Comparison of ENCODE assay signal across 15 cellular contexts in the genomic region with DNA sequence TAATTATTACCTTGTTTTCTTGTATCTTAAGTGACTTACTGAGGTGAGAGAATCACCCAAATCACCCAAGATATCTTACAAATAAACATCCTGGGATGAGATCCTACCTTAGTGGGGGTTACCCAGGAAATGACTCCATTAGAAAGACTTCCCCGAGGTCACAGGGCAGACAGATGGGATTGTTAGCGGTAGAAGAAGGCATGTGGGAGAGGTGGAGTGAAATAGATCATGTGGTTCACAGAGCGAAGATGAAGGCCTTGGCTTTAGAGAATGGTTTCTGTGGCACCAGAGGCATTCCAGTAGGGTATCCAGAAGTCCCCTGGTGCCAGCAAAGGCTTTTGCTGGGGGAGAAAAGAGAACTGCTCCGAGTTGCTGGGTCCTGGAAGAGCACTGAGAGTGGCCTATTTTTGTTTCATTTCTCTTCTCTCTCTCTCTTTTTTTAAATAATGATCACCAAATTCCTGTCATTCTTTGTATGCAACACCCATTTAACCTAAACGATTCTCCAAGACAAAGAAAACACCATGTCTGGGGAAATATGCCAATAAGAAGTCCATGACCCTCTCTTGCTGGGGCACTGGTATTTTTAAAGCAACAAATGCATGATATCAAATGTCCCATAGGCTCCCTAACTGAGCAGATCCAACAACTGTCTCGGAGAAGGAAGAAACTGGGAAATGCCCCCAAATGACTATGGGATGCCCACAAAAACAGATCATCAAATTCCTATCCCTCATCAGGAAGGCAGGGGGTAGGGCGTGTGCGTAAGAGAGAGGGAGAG.
DNase-seq lines count a peak whose midpoint lies in the region; ATAC-seq, FAIRE-seq and TF ChIP-seq lines count a peak whose summit lies in the region.
"Had no signal": no experiment of that assay in that cellular context is flagged by ENCODE, and none has a peak within 500 bp of the region (broad histone marks: within the 10 kb centered on the region; RNA-seq: fewer than 3 reads in every experiment).

No MANE protein-coding gene starts in this region.

- intact Hi-C loops in mammary epithelial cell (cut with micrococcal nuclease): no loop called here

- no peak for TF ChIP-seq POLR2A in GM12891 (IDR thresholded peaks at IDR 0.05; ENCODE audit: low read depth, low read length)

- H3K4me3 ChIP-seq in AG04449 (ENCODE audit: low read depth, low read length) (no peak overlapping the region), mammary epithelial cell (replicated peaks in 1 of 3; ENCODE audit: insufficient read depth in 1 of 3, low read depth in 2 of 3, low read length in 3 of 3) (no peak overlapping the region)
- H3K4me3 ChIP-seq: colonic mucosa, PC-9 had no signal

- H3K9ac ChIP-seq in mammary epithelial cell (ENCODE audit: insufficient read depth, low read length): no peak overlapping the region

- H3K36me3 ChIP-seq in mammary epithelial cell (ENCODE audit: insufficient read depth, low read length): no peaks in the 10 kb centered on the region
- H3K36me3 ChIP-seq: colonic mucosa had no signal

- BruUV-seq in mammary epithelial cell (replicated peaks; lab: Mats Ljungman, UMichigan): no TSS peak

- no peaks in the 10 kb centered on the region for H3K79me2 ChIP-seq in mammary epithelial cell (ENCODE audit: insufficient read depth, low read length)

- WGBS in mammary epithelial cell (ENCODE audit: low coverage, missing lambda C conversion rate): 80% methylated on average over 7 of the region's 8 CpGs

- H2AFZ ChIP-seq in mammary epithelial cell (ENCODE audit: low read depth, low read length): peak overlapping the region; percentile 36
- H2AFZ ChIP-seq: PC-9 had no signal

- H3K4me2 ChIP-seq in mammary epithelial cell (ENCODE audit: insufficient read depth, low read depth, low read length): no peak overlapping the region
- H3K4me2 ChIP-seq: PC-9 had no signal

- DNase-seq in AG04449 (ENCODE audit: low read depth, low spot score) (peak; percentile 76), HS-5 (ENCODE audit: low read depth) (peak; percentile 73), mammary epithelial cell (peak; percentile 25), kidney tubule cell (ENCODE audit: low spot score) (peak; percentile 89), hippocampal formation (lab: John Stamatoyannopoulos, UW) (no peak), GM12891 (ENCODE audit: insufficient read length, low spot score) (no peak)
- no peak for DNase-seq in stimulated activated naive CD4-positive, alpha-beta T cell treated with Interleukin-2 at 50 U/mL for 16 hours (lab: John Stamatoyannopoulos, UW)
- DNase-seq: activated CD4-positive, CD25-positive, alpha-beta regulatory T cell treated with anti-CD3 and anti-CD28 coated beads, Interleukin-2, amount 50 U/mL, for 72 hours; activated naive CD8-positive, alpha-beta T cell treated with anti-CD3 and anti-CD28 coated beads for 36 hours; colonic mucosa; KG1; NCI-H1436 treated with DMSO at 0.1 percent for 48 hours; NCI-H510A had no signal

- no peak for ATAC-seq in HG03175 (IDR thresholded peaks at IDR 0.05; ENCODE audit: unreplicated experiment)

- in situ Hi-C loops in mammary epithelial cell (cut with MboI; ENCODE audit: low sequenced_read_pairs in 2 of 2): no loop called here

- dilution Hi-C loops in mammary epithelial cell (cut with HindIII; ENCODE audit: low sequenced_read_pairs): no loop called here

- no peak overlapping the region for H3K27ac ChIP-seq in mammary epithelial cell (ENCODE audit: insufficient read depth, low read depth, low read length)
- H3K27ac ChIP-seq: colonic mucosa, PC-9 had no signal

- no peaks in the 10 kb centered on the region for H4K20me1 ChIP-seq in mammary epithelial cell (ENCODE audit: insufficient read depth, low read length)

- POLR2A ChIA-PET in AG04449 (lab: Yijun Ruan, JAX): no interaction called here

- TF ChIP-seq CTCF in AG04449 (IDR thresholded peaks at IDR 0.05; ENCODE audit: insufficient read depth, low read length, missing control alignments) (no peak), mammary epithelial cell (conservative IDR thresholded peaks at IDR 0.05 in 1 of 2, IDR thresholded peaks at IDR 0.05 in 1 of 2; ENCODE audit: extremely low read depth in 1 of 2, insufficient read depth in 1 of 2, low read depth in 1 of 2, low read length in 2 of 2) (no peak)

- no peaks in the 10 kb centered on the region for H3K9me3 ChIP-seq in mammary epithelial cell (replicated peaks; ENCODE audit: insufficient read depth, low read length)
- H3K9me3 ChIP-seq: colonic mucosa had no signal

- H3K27me3 ChIP-seq in mammary epithelial cell (ENCODE audit: insufficient read depth, low read length): no peaks in the 10 kb centered on the region
- H3K27me3 ChIP-seq: colonic mucosa had no signal

- no peak for FAIRE-seq in GM12891 (lab: Jason Lieb, UNC)

- CTCF ChIA-PET in AG04449 (lab: Yijun Ruan, JAX) (no interaction called here), mammary epithelial cell (lab: Charles Lee; ENCODE audit: low non-redundant PET) (no interaction called here)

- H3K4me1 ChIP-seq in mammary epithelial cell (ENCODE audit: insufficient read depth, low read length): peaks cover 6% of the 10 kb centered on the region
- H3K4me1 ChIP-seq: colonic mucosa had no signal

TF ChIP-seq in GM12891, 5 proteins besides CTCF, POLR2A, EP300 and RAD21:
- TF ChIP-seq POLR2AphosphoS5 (IDR thresholded peaks at IDR 0.05; ENCODE audit: low read depth, low read length): no peak
- no peak for TF ChIP-seq SPI1 (IDR thresholded peaks at IDR 0.05; ENCODE audit: low read depth, low read length)
- no peak for TF ChIP-seq TAF1 (IDR thresholded peaks at IDR 0.05; ENCODE audit: low read depth, low read length)
- no peak for TF ChIP-seq POU2F2 (IDR thresholded peaks at IDR 0.05; ENCODE audit: low read depth, low read length)
- TF ChIP-seq PAX5 (IDR thresholded peaks at IDR 0.05; ENCODE audit: insufficient read depth, low read length, severe bottlenecking): no peak

Comparison
In these comparisons a context has a peak if more than half of its experiments do, and no peak if none do; other contexts are left out.
1. DNase-seq: peak in AG04449 (single experiment), HS-5 (single experiment), mammary epithelial cell (single experiment) and kidney tubule cell (single experiment); none in hippocampal formation (0 of 2), GM12891 (single experiment) and stimulated activated naive CD4-positive, alpha-beta T cell treated with Interleukin-2 at 50 U/mL for 16 hours (single experiment).